In genomic region chr17:34826332-34826731, GRCh38 we compare ENCODE assay signal across 24 cellular contexts.
DNase-seq lines count a peak whose midpoint lies in the region; ATAC-seq, FAIRE-seq and TF ChIP-seq lines count a peak whose summit lies in the region.
"Had no signal": no experiment of that assay in that cellular context is flagged by ENCODE, and none has a peak within 500 bp of the region (broad histone marks: within the 10 kb centered on the region; RNA-seq: fewer than 3 reads in every experiment).

No MANE protein-coding gene starts in this region.

- H3K4me3 ChIP-seq in bronchial epithelial cell (ENCODE audit: low read depth, low read length): no peak overlapping the region
- H3K4me3 ChIP-seq in coronary artery: no peak overlapping the region
- no peak overlapping the region for H3K4me3 ChIP-seq in stomach
- H3K4me3 ChIP-seq: mucosa of descending colon, psoas muscle, skin epidermis, thyroid gland had no signal

- no peak for TF ChIP-seq EP300 in stomach (IDR thresholded peaks at IDR 0.05)

- no peak for FAIRE-seq in bronchial epithelial cell (lab: Jason Lieb, UNC)
- FAIRE-seq: colon, TTC549 had no signal

- WGBS in stomach, 5 donors: 25 to 38% (median 32%) methylated on average over 4 of the region's 4 CpGs

- TF ChIP-seq CTCF in bronchial epithelial cell (IDR thresholded peaks at IDR 0.05; ENCODE audit: insufficient read depth, low read length, severe bottlenecking) (no peak), coronary artery (IDR thresholded peaks at IDR 0.05) (no peak), stomach (IDR thresholded peaks at IDR 0.05) (no peak)

- no peak for ATAC-seq in GM18909 (IDR thresholded peaks at IDR 0.05; ENCODE audit: poor library complexity, unreplicated experiment)
- ATAC-seq: left ventricle myocardium superior, psoas muscle had no signal

- no peaks in the 10 kb centered on the region for H3K9me3 ChIP-seq in stomach
- H3K9me3 ChIP-seq: mucosa of descending colon, neutrophil, psoas muscle, thyroid gland had no signal

- DNase-seq in ELR (ENCODE audit: low read depth): peak; percentile 72
- DNase-seq in NCI-H69 (lab: John Stamatoyannopoulos, UW): peak; percentile 32
- peak; percentile 15 for DNase-seq in bronchial epithelial cell (ENCODE audit: low read depth)
- DNase-seq in stromal cell of bone marrow (ENCODE audit: low read depth): peak; percentile 2
- DNase-seq in coronary artery (ENCODE audit: low spot score): no peak
- no peak for DNase-seq in stomach
- DNase-seq: activated CD4-positive, alpha-beta T cell treated with anti-CD3 and anti-CD28 coated beads for 48 hours; activated CD8-positive, alpha-beta memory T cell treated with anti-CD3 and anti-CD28 coated beads, Interleukin-2, amount 10 ng/mL, durations not matched to agents 7 days and 5 days; activated naive CD8-positive, alpha-beta T cell treated with anti-CD3 and anti-CD28 coated beads for 36 hours; COR-L47; endodermal cell; left ventricle myocardium superior; NCI-H446; psoas muscle; stimulated activated naive CD4-positive, alpha-beta T cell; SW 1271; thyroid gland had no signal

- H3K36me3 ChIP-seq in bronchial epithelial cell (ENCODE audit: control insufficient read depth, insufficient read depth, low read length) (no peaks in the 10 kb centered on the region), stomach (no peaks in the 10 kb centered on the region)
- H3K36me3 ChIP-seq: neutrophil, thyroid gland had no signal

- H3K4me1 ChIP-seq in stomach: no peaks in the 10 kb centered on the region
- H3K4me1 ChIP-seq: psoas muscle, thyroid gland had no signal

- no peak for TF ChIP-seq POLR2A in stomach (IDR thresholded peaks at IDR 0.05)

- H3K27me3 ChIP-seq in bronchial epithelial cell (ENCODE audit: control insufficient read depth, insufficient read depth, low read length): no peaks in the 10 kb centered on the region
- H3K27me3 ChIP-seq in stomach: peaks cover 0 to 43% (median 0%) of the 10 kb centered on the region in 3 donors
- H3K27me3 ChIP-seq: thyroid gland had no signal

- intact Hi-C loops in stomach (cut with DNase I; ENCODE audit: low total_unique reads): no loop called here

- H3K27ac ChIP-seq in coronary artery (no peak overlapping the region), stomach (no peak overlapping the region)
- H3K27ac ChIP-seq: KMS-11, neutrophil, psoas muscle, skin epidermis, thyroid gland had no signal

Comparison
In these comparisons a context has a peak if more than half of its experiments do, and no peak if none do; other contexts are left out.
1. DNase-seq: peak in ELR (single experiment), NCI-H69 (single experiment), bronchial epithelial cell (single experiment) and stromal cell of bone marrow (single experiment); none in coronary artery (single experiment) and stomach (single experiment).